Comparison of ENCODE assay signal across 17 cellular contexts in the genomic region with DNA sequence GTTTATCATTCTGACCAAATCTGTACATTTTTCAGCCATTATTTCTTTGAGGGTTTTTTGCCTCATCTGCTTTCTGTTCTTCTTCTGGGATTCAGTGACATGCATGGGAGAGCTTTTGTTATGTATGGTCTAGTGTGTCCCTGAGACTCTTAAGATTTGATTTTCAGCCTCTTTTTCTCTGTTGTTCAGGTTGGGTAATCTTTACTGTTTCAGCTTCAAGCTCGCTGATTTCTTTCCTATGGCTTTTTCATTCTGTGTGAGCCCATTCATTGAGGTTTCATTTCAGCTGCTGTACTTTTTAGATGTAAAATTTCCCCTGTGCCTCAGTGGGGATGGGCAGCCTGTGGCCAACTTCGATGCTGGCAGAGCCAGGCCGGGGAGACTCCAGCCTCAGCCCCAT. TPM values are rescaled to one million over a fixed set of nuclear protein-coding genes. Genes with fewer than 3 reads are reported as not detected.
DNase-seq lines count a peak whose midpoint lies in the region; ATAC-seq and TF ChIP-seq lines count a peak whose summit lies in the region.
"Had no signal": no experiment of that assay in that cellular context is flagged by ENCODE, and none has a peak within 500 bp of the region (broad histone marks: within the 10 kb centered on the region; RNA-seq: fewer than 3 reads in every experiment).

No MANE protein-coding gene starts in this region.

- peaks cover 3% of the 10 kb centered on the region for H3K36me3 Mint-ChIP-seq in activated naive CD4-positive, alpha-beta T cell treated with anti-CD3 and anti-CD28 coated beads, Interleukin-2, amount 50 U/mL, for 24 hours
- H3K36me3 Mint-ChIP-seq in HFFc6 (ENCODE audit: low read depth) (peaks cover 28% of the 10 kb centered on the region), brain (peaks cover 67% of the 10 kb centered on the region)
- peaks cover 42 to 71% of the 10 kb centered on the region in 2 donors for H3K36me3 Mint-ChIP-seq in stimulated activated naive B cell treated with anti-CD40 and anti-IgM and Interleukin-4, amounts not matched to agents 10 μg/mL and 1 μg/mL and 100 μg/mL, for 72 hours

- H3K9me3 Mint-ChIP-seq in activated naive CD4-positive, alpha-beta T cell treated with anti-CD3 and anti-CD28 coated beads, Interleukin-2, amount 50 U/mL, for 24 hours: no peaks in the 10 kb centered on the region
- H3K9me3 Mint-ChIP-seq in HFFc6 (no peaks in the 10 kb centered on the region), brain (peaks cover 0 to 11% (median 10%) of the 10 kb centered on the region in 5 experiments)
- peaks cover 1 to 7% of the 10 kb centered on the region in 2 donors for H3K9me3 Mint-ChIP-seq in stimulated activated naive B cell treated with anti-CD40 and anti-IgM and Interleukin-4, amounts not matched to agents 10 μg/mL and 1 μg/mL and 100 μg/mL, for 72 hours
- H3K9me3 Mint-ChIP-seq: activated naive CD8-positive, alpha-beta T cell treated with anti-CD3 and anti-CD28 coated beads, Interleukin-2, amount 10 ng/mL, durations not matched to agents 7 days and 5 days; CD8-positive, alpha-beta memory T cell had no signal

- H3K27ac Mint-ChIP-seq in activated naive CD4-positive, alpha-beta T cell treated with anti-CD3 and anti-CD28 coated beads, Interleukin-2, amount 50 U/mL, for 24 hours: peak overlapping the region; percentile 63
- peak overlapping the region; percentile 36 for H3K27ac Mint-ChIP-seq in HFFc6
- peak overlapping the region in 4 of 5 experiments; percentile 33 to 74 (median 42) for H3K27ac Mint-ChIP-seq in brain
- H3K27ac Mint-ChIP-seq in stimulated activated naive B cell treated with anti-CD40 and anti-IgM and Interleukin-4, amounts not matched to agents 10 μg/mL and 1 μg/mL and 100 μg/mL, for 72 hours: peak overlapping the region; percentile 95
- H3K27ac Mint-ChIP-seq: activated naive CD8-positive, alpha-beta T cell treated with anti-CD3 and anti-CD28 coated beads, Interleukin-2, amount 10 ng/mL, durations not matched to agents 7 days and 5 days had no signal

- peak; percentile 62 to 75 for ATAC-seq in stimulated activated naive B cell treated with anti-CD40 and anti-IgM and Interleukin-4, amounts not matched to agents 10 μg/mL and 1 μg/mL and 100 μg/mL, for 72 hours (replicated peaks)
- ATAC-seq in HG03196 (IDR thresholded peaks at IDR 0.05; ENCODE audit: unreplicated experiment): no peak
- ATAC-seq: left lobe of liver had no signal

- peaks cover 79% of the 10 kb centered on the region for H3K4me1 Mint-ChIP-seq in activated naive CD4-positive, alpha-beta T cell treated with anti-CD3 and anti-CD28 coated beads, Interleukin-2, amount 50 U/mL, for 24 hours
- H3K4me1 Mint-ChIP-seq in HFFc6 (ENCODE audit: low read depth) (peaks cover 25% of the 10 kb centered on the region), brain (peaks cover 73% of the 10 kb centered on the region)
- H3K4me1 Mint-ChIP-seq in stimulated activated naive B cell treated with anti-CD40 and anti-IgM and Interleukin-4, amounts not matched to agents 10 μg/mL and 1 μg/mL and 100 μg/mL, for 72 hours: peaks cover 55 to 95% of the 10 kb centered on the region in 2 donors

- H3K4me3 Mint-ChIP-seq in activated naive CD4-positive, alpha-beta T cell treated with anti-CD3 and anti-CD28 coated beads, Interleukin-2, amount 50 U/mL, for 24 hours: no peak overlapping the region
- no peak overlapping the region for H3K4me3 Mint-ChIP-seq in HFFc6
- H3K4me3 Mint-ChIP-seq in brain: no peak overlapping the region
- peak overlapping the region; percentile 72 to 77 for H3K4me3 Mint-ChIP-seq in stimulated activated naive B cell treated with anti-CD40 and anti-IgM and Interleukin-4, amounts not matched to agents 10 μg/mL and 1 μg/mL and 100 μg/mL, for 72 hours
- H3K4me3 Mint-ChIP-seq: activated naive CD8-positive, alpha-beta T cell treated with anti-CD3 and anti-CD28 coated beads, Interleukin-2, amount 10 ng/mL, durations not matched to agents 7 days and 5 days; CD8-positive, alpha-beta memory T cell had no signal

- TF ChIP-seq CTCF in HFFc6 (IDR thresholded peaks at IDR 0.05): no peak
- no peak for TF ChIP-seq CTCF in brain (conservative IDR thresholded peaks at IDR 0.05)

- no peaks in the 10 kb centered on the region for H3K27me3 Mint-ChIP-seq in activated naive CD4-positive, alpha-beta T cell treated with anti-CD3 and anti-CD28 coated beads, Interleukin-2, amount 50 U/mL, for 24 hours
- peaks cover 3% of the 10 kb centered on the region for H3K27me3 Mint-ChIP-seq in HFFc6 (ENCODE audit: insufficient read depth)
- H3K27me3 Mint-ChIP-seq in brain: no peaks in the 10 kb centered on the region
- no peaks in the 10 kb centered on the region for H3K27me3 Mint-ChIP-seq in stimulated activated naive B cell treated with anti-CD40 and anti-IgM and Interleukin-4, amounts not matched to agents 10 μg/mL and 1 μg/mL and 100 μg/mL, for 72 hours
- H3K27me3 Mint-ChIP-seq: activated naive CD8-positive, alpha-beta T cell treated with anti-CD3 and anti-CD28 coated beads, Interleukin-2, amount 10 ng/mL, durations not matched to agents 7 days and 5 days had no signal

- no peak for DNase-seq in activated naive CD4-positive, alpha-beta T cell treated with anti-CD3 and anti-CD28 coated beads, Interleukin-2, amount 50 U/mL, for 16 hours
- DNase-seq in HFFc6 (no peak), DMS 273 (lab: John Stamatoyannopoulos, UW; ENCODE audit: unreplicated experiment) (no peak), 8988T (no peak)
- DNase-seq in stimulated activated naive B cell treated with anti-CD40 and anti-IgM and Interleukin-4, amounts not matched to agents 10 μg/mL and 1 μg/mL and 100 μg/mL, for 72 hours: no peak
- DNase-seq: activated naive CD8-positive, alpha-beta T cell treated with anti-CD3 and anti-CD28 coated beads, Interleukin-2, amount 10 ng/mL, durations not matched to agents 7 days and 5 days; CD8-positive, alpha-beta memory T cell; dermis blood vessel endothelial cell; NCI-H1105 treated with DMSO at 0.1 percent for 48 hours; NCI-H2107; NCI-H526 treated with DMSO at 0.1 percent for 48 hours; SHP77 treated with DMSO at 0.1 percent for 48 hours; sigmoid colon had no signal

RNA-seq across cellular contexts. Expression of gene FOXK1, which starts 38.1 kb away (rescaled TPM):
- total RNA-seq in HFFc6 (2021; fragmentation: NEBNext Ultra II Directional; extraction: Animal tissue kit (Norgen Biotek cat#: 25700)): 10 to 100 TPM; 33.8 to 39.4 (median 36.2) TPM
- 8.0 TPM for polyA plus RNA-seq in brain (ENCODE audit: insufficient read depth, low read depth, low replicate concordance)

RNA-seq across cellular contexts. Expression of gene AP5Z1, which starts 55.2 kb away (rescaled TPM):
- 10 to 100 TPM; 39.8 to 50.4 (median 42.1) TPM for total RNA-seq in HFFc6 (2021; fragmentation: NEBNext Ultra II Directional; extraction: Animal tissue kit (Norgen Biotek cat#: 25700))
- polyA plus RNA-seq in brain (ENCODE audit: insufficient read depth, low read depth, low replicate concordance): 19.5 TPM

Comparison
In these comparisons a context has a peak if more than half of its experiments do, and no peak if none do; other contexts are left out.
1. H3K27ac Mint-ChIP-seq: peak in every context shown above with its lines; median percentile 95 in stimulated activated naive B cell treated with anti-CD40 and anti-IgM and Interleukin-4, amounts not matched to agents 10 μg/mL and 1 μg/mL and 100 μg/mL, for 72 hours; 63 in activated naive CD4-positive, alpha-beta T cell treated with anti-CD3 and anti-CD28 coated beads, Interleukin-2, amount 50 U/mL, for 24 hours; 42 in brain; 36 in HFFc6.
2. H3K4me3 Mint-ChIP-seq: peak in stimulated activated naive B cell treated with anti-CD40 and anti-IgM and Interleukin-4, amounts not matched to agents 10 μg/mL and 1 μg/mL and 100 μg/mL, for 72 hours (2 of 2); none in activated naive CD4-positive, alpha-beta T cell treated with anti-CD3 and anti-CD28 coated beads, Interleukin-2, amount 50 U/mL, for 24 hours (single experiment), HFFc6 (single experiment) and brain (0 of 5).